In genomic region chrX:81201692-81202412, GRCh38 we compare ENCODE assay signal across 8 cellular contexts. TPM values are rescaled to one million over a fixed set of nuclear protein-coding genes. Genes with fewer than 3 reads are reported as not detected.
DNase-seq lines count a peak whose midpoint lies in the region; ATAC-seq and TF ChIP-seq lines count a peak whose summit lies in the region.

HMGN5 (minus strand) TSS chrX:81201913; CDS start chrX:81121549, 80,364 bp downstream.
SH3BGRL (plus strand) TSS chrX:81202102; CDS start chrX:81202201, 99 bp downstream.

- no peaks in the 10 kb centered on the region for H3K27me3 ChIP-seq in CD8-positive, alpha-beta memory T cell (ENCODE audit: insufficient read depth, low read length, poor library complexity, severe bottlenecking)
- H3K27me3 ChIP-seq in SJCRH30 (no peaks in the 10 kb centered on the region), suprapubic skin (no peaks in the 10 kb centered on the region)

- peak within 1 kb of the TSS; percentile 91 to 100 (median 93) for H3K4me3 Mint-ChIP-seq in CD8-positive, alpha-beta memory T cell
- H3K4me3 Mint-ChIP-seq in activated naive CD4-positive, alpha-beta T cell treated with anti-CD3 and anti-CD28 coated beads, Interleukin-2, amount 10 ng/mL, durations not matched to agents 7 days and 5 days = peak within 1 kb of the TSS; percentile 96

- no peaks in the 10 kb centered on the region for H3K9me3 ChIP-seq in CD8-positive, alpha-beta memory T cell (ENCODE audit: low read length)
- H3K9me3 ChIP-seq in SJCRH30 (replicated peaks) (no peaks in the 10 kb centered on the region), suprapubic skin (no peaks in the 10 kb centered on the region)

- TF ChIP-seq CTCF in suprapubic skin (IDR thresholded peaks at IDR 0.05) = no peak

- peak within 1 kb of the TSS; percentile 83 for H3K27ac ChIP-seq in CD8-positive, alpha-beta memory T cell (ENCODE audit: low read depth, low read length)
- H3K27ac ChIP-seq in SJCRH30 (peak within 1 kb of the TSS; percentile 87), suprapubic skin (peak within 1 kb of the TSS; percentile 83)

- peak; percentile 98 for ATAC-seq in GM19455 (IDR thresholded peaks at IDR 0.05; ENCODE audit: unreplicated experiment)

- no peaks in the 10 kb centered on the region for H3K9me3 Mint-ChIP-seq in CD8-positive, alpha-beta memory T cell
- no peaks in the 10 kb centered on the region for H3K9me3 Mint-ChIP-seq in activated naive CD4-positive, alpha-beta T cell treated with anti-CD3 and anti-CD28 coated beads, Interleukin-2, amount 10 ng/mL, durations not matched to agents 7 days and 5 days

- peak within 1 kb of the TSS; percentile 87 to 96 (median 96) for H3K27ac Mint-ChIP-seq in CD8-positive, alpha-beta memory T cell
- H3K27ac Mint-ChIP-seq in activated naive CD4-positive, alpha-beta T cell treated with anti-CD3 and anti-CD28 coated beads, Interleukin-2, amount 10 ng/mL, durations not matched to agents 7 days and 5 days = peak within 1 kb of the TSS; percentile 96

- H3K4me3 ChIP-seq in CD8-positive, alpha-beta memory T cell (ENCODE audit: low read length) = peak within 1 kb of the TSS; percentile 99
- peak within 1 kb of the TSS; percentile 74 for H3K4me3 ChIP-seq in SJCRH30
- H3K4me3 ChIP-seq in suprapubic skin = peak within 1 kb of the TSS; percentile 58

- no peak for TF ChIP-seq POLR2A in suprapubic skin (IDR thresholded peaks at IDR 0.05)

- H3K36me3 Mint-ChIP-seq in CD8-positive, alpha-beta memory T cell = peaks cover 0 to 28% (median 7%) of the 10 kb centered on the region in 3 donors
- peaks cover 23% of the 10 kb centered on the region for H3K36me3 Mint-ChIP-seq in activated naive CD4-positive, alpha-beta T cell treated with anti-CD3 and anti-CD28 coated beads, Interleukin-2, amount 10 ng/mL, durations not matched to agents 7 days and 5 days

- H3K36me3 ChIP-seq in CD8-positive, alpha-beta memory T cell (ENCODE audit: insufficient read depth, low read length) = no peaks in the 10 kb centered on the region
- no peaks in the 10 kb centered on the region for H3K36me3 ChIP-seq in SJCRH30
- no peaks in the 10 kb centered on the region for H3K36me3 ChIP-seq in suprapubic skin

- H3K27me3 Mint-ChIP-seq in CD8-positive, alpha-beta memory T cell = no peaks in the 10 kb centered on the region
- H3K27me3 Mint-ChIP-seq in activated naive CD4-positive, alpha-beta T cell treated with anti-CD3 and anti-CD28 coated beads, Interleukin-2, amount 10 ng/mL, durations not matched to agents 7 days and 5 days = no peaks in the 10 kb centered on the region

- DNase-seq in CD8-positive, alpha-beta memory T cell = peak; percentile 53 to 76 (median 68)
- DNase-seq in HK-2 (ENCODE audit: unreplicated experiment) (peak; percentile 74), SJCRH30 (peak; percentile 88 to 89), globus pallidus (ENCODE audit: low spot score) (peak; percentile 77), non-pigmented ciliary epithelial cell (ENCODE audit: low read depth) (peak; percentile 61), suprapubic skin (ENCODE audit: low spot score in 2 of 2) (peak; percentile 80 to 82)
- DNase-seq in activated naive CD4-positive, alpha-beta T cell treated with anti-CD3 and anti-CD28 coated beads, Interleukin-2, amount 10 ng/mL, durations not matched to agents 7 days and 5 days = peak; percentile 81

- CTCF ChIA-PET in CD8-positive, alpha-beta memory T cell (lab: Charles Lee) = interaction anchor here (0.8 to 1.8 kb wide), 4 partner anchors 8 to 393 kb away, joined by 3 to 5 read pairs (median 4); no protein-coding TSS in a partner anchor
- CTCF ChIA-PET in activated naive CD4-positive, alpha-beta T cell treated with anti-CD3 and anti-CD28 coated beads, Interleukin-2, amount 10 ng/mL, durations not matched to agents 7 days and 5 days (lab: Charles Lee) = interaction anchor here (1.0 to 1.5 kb wide), 3 partner anchors 9 to 81 kb away, joined by 3 to 7 read pairs (median 3); no protein-coding TSS in a partner anchor

- H3K4me1 Mint-ChIP-seq in CD8-positive, alpha-beta memory T cell = peaks cover 39 to 59% (median 48%) of the 10 kb centered on the region in 3 donors
- H3K4me1 Mint-ChIP-seq in activated naive CD4-positive, alpha-beta T cell treated with anti-CD3 and anti-CD28 coated beads, Interleukin-2, amount 10 ng/mL, durations not matched to agents 7 days and 5 days = peaks cover 39% of the 10 kb centered on the region

- WGBS in suprapubic skin = 21% methylated on average over 22 of the region's 22 CpGs

- no peak for TF ChIP-seq EP300 in suprapubic skin (IDR thresholded peaks at IDR 0.05)

- H3K4me1 ChIP-seq in CD8-positive, alpha-beta memory T cell (ENCODE audit: insufficient read depth, low read length) = peaks cover 20% of the 10 kb centered on the region
- H3K4me1 ChIP-seq in SJCRH30 (no peaks in the 10 kb centered on the region), suprapubic skin (peaks cover 10% of the 10 kb centered on the region)

- POLR2A ChIA-PET in CD8-positive, alpha-beta memory T cell (lab: Charles Lee) = interaction anchor here (0.7 to 1.1 kb wide), 2 partner anchors 80 to 392 kb away, joined by 4 to 5 read pairs; partner anchors contain the start of gene BRWD3

RNA-seq across cellular contexts. Expression of gene HMGN5, which starts in this region (rescaled TPM):
- total RNA-seq in CD8-positive, alpha-beta memory T cell = 1 to 10 TPM; 1.2 to 2.7 TPM
- 3.3 TPM for polyA plus RNA-seq in CD8-positive, alpha-beta memory T cell
- 4.8 and 5.3 TPM in 2 replicates for total RNA-seq in SJCRH30 (2014; rRNA removed; shearing (Covaris generic))
- 1 to 10 TPM in 2 of 4 donors, under 1 TPM in 2; 0.72 to 8.0 (median 1.9) TPM for total RNA-seq in suprapubic skin

RNA-seq across cellular contexts. Expression of gene SH3BGRL, which starts in this region (rescaled TPM):
- 10 to 100 TPM; 30.7 to 31.1 TPM for total RNA-seq in CD8-positive, alpha-beta memory T cell
- polyA plus RNA-seq in CD8-positive, alpha-beta memory T cell = 190 TPM
- 53.3 and 54.0 TPM in 2 replicates for total RNA-seq in SJCRH30 (2014; rRNA removed; shearing (Covaris generic))
- total RNA-seq in suprapubic skin = 10 to 100 TPM; 72.6 to 89.6 (median 79.6) TPM

Comparison
In these comparisons a context has a peak if more than half of its experiments do, and no peak if none do; other contexts are left out.
1. Peak in every context shown above with its lines: DNase-seq, ATAC-seq, H3K4me3 ChIP-seq and H3K27ac ChIP-seq.